Comparison of ENCODE assay signal across 32 cellular contexts in the genomic region with DNA sequence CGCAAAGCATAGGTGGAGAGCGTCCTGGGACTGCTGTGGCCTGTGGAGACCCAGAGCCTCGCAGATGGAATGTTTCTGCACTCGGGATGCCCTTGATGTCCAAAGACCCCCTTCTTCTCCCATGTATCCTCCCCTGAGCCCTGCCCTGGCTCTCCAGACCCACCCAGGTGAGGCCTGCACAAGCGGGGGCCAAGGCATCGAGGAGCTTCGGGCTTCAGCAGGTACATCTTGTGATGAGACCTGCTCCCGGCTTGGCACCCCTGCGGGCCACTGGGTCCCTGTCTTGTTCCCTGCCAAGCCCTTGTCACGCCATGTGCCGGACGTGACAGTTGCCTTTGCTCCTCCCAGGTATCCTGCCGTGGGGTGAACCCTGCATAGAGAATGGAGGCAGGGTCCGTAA.
"Had no signal": no experiment of that assay in that cellular context is flagged by ENCODE, and none has a peak within 500 bp of the region (broad histone marks: within the 10 kb centered on the region; RNA-seq: fewer than 3 reads in every experiment).

No MANE protein-coding gene starts in this region.

- H3K27me3 Mint-ChIP-seq: activated B cell treated with CpG ODN at 0.5 μM for 24 hours; activated CD4-positive, alpha-beta memory T cell treated with anti-CD3 and anti-CD28 coated beads for 36 hours; activated CD4-positive, alpha-beta T cell treated with anti-CD3 and anti-CD28 coated beads, Interleukin-2, amount 10 ng/mL, durations not matched to agents 24 days and 14 days; activated CD8-positive, alpha-beta T cell treated with anti-CD3 and anti-CD28 coated beads for 36 hours; activated naive CD8-positive, alpha-beta T cell treated with anti-CD3 and anti-CD28 coated beads for 36 hours; activated T-helper 17 cell treated with anti-CD3 and anti-CD28 coated beads, Interleukin-2, amount 50 U/mL, for 72 hours; T-cell had no signal

- H3K4me1 ChIP-seq: adrenal gland, body of pancreas, breast epithelium had no signal

- H3K36me3 Mint-ChIP-seq: activated naive CD8-positive, alpha-beta T cell treated with anti-CD3 and anti-CD28 coated beads for 36 hours had no signal

- H3K9me3 ChIP-seq: adrenal gland, body of pancreas, breast epithelium had no signal

- H3K27ac Mint-ChIP-seq: activated B cell treated with CpG ODN at 0.5 μM for 24 hours; activated CD4-positive, alpha-beta memory T cell treated with anti-CD3 and anti-CD28 coated beads for 36 hours; activated CD4-positive, alpha-beta T cell treated with anti-CD3 and anti-CD28 coated beads, Interleukin-2, amount 10 ng/mL, durations not matched to agents 24 days and 14 days; activated CD8-positive, alpha-beta T cell treated with anti-CD3 and anti-CD28 coated beads for 36 hours; activated naive CD4-positive, alpha-beta T cell treated with anti-CD3 and anti-CD28 coated beads for 36 hours; activated naive CD8-positive, alpha-beta T cell treated with anti-CD3 and anti-CD28 coated beads for 36 hours; activated T-cell treated with anti-CD3 and anti-CD28 coated beads, Interleukin-2, amount 50 U/mL, for 72 hours; activated T-helper 1 cell treated with anti-CD3 and anti-CD28 coated beads, Interleukin-12 subunit alpha, Interleukin-12 subunit beta, Interleukin-2, Interleukin-4 antibody, amounts not matched to agents 30 ng/mL and 10 ng/mL and 1 ng/mL, durations not matched to agents 14 hours and 24 hours and 36 hours; activated T-helper 17 cell treated with anti-CD3 and anti-CD28 coated beads, Interleukin-2, amount 50 U/mL, for 72 hours; T-cell; T-helper 2 cell treated with Interferon-gamma antibody and Interleukin-4, amounts not matched to agents 5 μg/mL and 100 μg/mL, for 36 hours had no signal

- H3K27ac ChIP-seq: adrenal gland, body of pancreas, brain microvascular endothelial cell, breast epithelium, VCaP had no signal

- DNase-seq: activated B cell treated with CpG ODN at 0.5 μM for 24 hours; activated CD4-positive, alpha-beta memory T cell treated with anti-CD3 and anti-CD28 coated beads for 36 hours; activated CD4-positive, alpha-beta T cell treated with anti-CD3 and anti-CD28 coated beads for 4 hours; activated CD4-positive, alpha-beta T cell treated with anti-CD3 and anti-CD28 coated beads, Interleukin-2, amount 10 ng/mL, durations not matched to agents 24 days and 14 days; activated CD4-positive, alpha-beta T cell treated with anti-CD3 and anti-CD28 coated beads, Interleukin-2, amount 50 U/mL, for 1 hour; activated CD4-positive, alpha-beta T cell treated with anti-CD3 and anti-CD28 coated beads, Interleukin-2, amount 50 U/mL, for 4 hours; activated CD4-positive, CD25-positive, alpha-beta regulatory T cell treated with anti-CD3 and anti-CD28 coated beads, Interleukin-2, amount 50 U/mL, for 72 hours; activated CD8-positive, alpha-beta memory T cell treated with anti-CD3 and anti-CD28 coated beads, Interleukin-2, amount 50 U/mL, for 4 hours; activated CD8-positive, alpha-beta T cell treated with anti-CD3 and anti-CD28 coated beads for 36 hours; activated gamma-delta T cell treated with Interleukin-2 at 50 U/mL for 16 hours; activated naive CD4-positive, alpha-beta T cell; activated naive CD4-positive, alpha-beta T cell treated with anti-CD3 and anti-CD28 coated beads for 36 hours; activated naive CD4-positive, alpha-beta T cell treated with anti-CD3 and anti-CD28 coated beads, Interleukin-2, amount 50 U/mL, for 16 hours; activated naive CD8-positive, alpha-beta T cell treated with anti-CD3 and anti-CD28 coated beads for 36 hours; activated T-cell treated with anti-CD3 and anti-CD28 coated beads for 4 hours; activated T-cell treated with anti-CD3 and anti-CD28 coated beads, Interleukin-2, amount 50 U/mL, for 1 hour; activated T-cell treated with anti-CD3 and anti-CD28 coated beads, Interleukin-2, amount 50 U/mL, for 4 hours; activated T-cell treated with anti-CD3 and anti-CD28 coated beads, Interleukin-2, amount 50 U/mL, for 72 hours; adrenal gland; amniotic stem cell; body of pancreas; brain microvascular endothelial cell; central memory CD4-positive, alpha-beta T cell; T-cell; T-helper 2 cell; T-helper 9 cell had no signal

- H3K36me3 ChIP-seq: adrenal gland, brain microvascular endothelial cell, breast epithelium had no signal

- ATAC-seq: activated CD8-positive, alpha-beta T cell treated with anti-CD3 and anti-CD28 coated beads for 36 hours; activated naive CD4-positive, alpha-beta T cell treated with anti-CD3 and anti-CD28 coated beads, Interleukin-2, amount 50 U/mL, for 72 hours; activated T-cell treated with anti-CD3 and anti-CD28 coated beads, Interleukin-2, amount 50 U/mL, for 4 hours; activated T-cell treated with anti-CD3 and anti-CD28 coated beads, Interleukin-2, amount 50 U/mL, for 72 hours; activated T-helper 17 cell treated with anti-CD3 and anti-CD28 coated beads, Interleukin-2, amount 50 U/mL, for 72 hours; body of pancreas; T-cell had no signal

- H3K4me3 ChIP-seq: adrenal gland, body of pancreas, breast epithelium had no signal

- H3K4me3 Mint-ChIP-seq: activated B cell treated with CpG ODN at 0.5 μM for 24 hours; activated CD4-positive, alpha-beta memory T cell treated with anti-CD3 and anti-CD28 coated beads for 36 hours; activated CD4-positive, alpha-beta T cell treated with anti-CD3 and anti-CD28 coated beads, Interleukin-2, amount 10 ng/mL, durations not matched to agents 24 days and 14 days; activated CD8-positive, alpha-beta T cell treated with anti-CD3 and anti-CD28 coated beads for 36 hours; activated naive CD4-positive, alpha-beta T cell treated with anti-CD3 and anti-CD28 coated beads for 36 hours; activated naive CD8-positive, alpha-beta T cell treated with anti-CD3 and anti-CD28 coated beads for 36 hours; activated T-cell treated with anti-CD3 and anti-CD28 coated beads, Interleukin-2, amount 50 U/mL, for 4 hours; activated T-cell treated with anti-CD3 and anti-CD28 coated beads, Interleukin-2, amount 50 U/mL, for 72 hours; activated T-helper 1 cell treated with anti-CD3 and anti-CD28 coated beads, Interleukin-12 subunit alpha, Interleukin-12 subunit beta, Interleukin-2, Interleukin-4 antibody, amounts not matched to agents 30 ng/mL and 10 ng/mL and 1 ng/mL, durations not matched to agents 14 hours and 24 hours and 36 hours; activated T-helper 17 cell treated with anti-CD3 and anti-CD28 coated beads, Interleukin-2, amount 50 U/mL, for 72 hours; T-cell; T-helper 2 cell treated with Interferon-gamma antibody and Interleukin-4, amounts not matched to agents 5 μg/mL and 100 μg/mL, for 36 hours had no signal

- H3K27me3 ChIP-seq: adrenal gland, body of pancreas, brain microvascular endothelial cell, breast epithelium had no signal
